ENCODE assay signal across 20 cellular contexts in the genomic region with DNA sequence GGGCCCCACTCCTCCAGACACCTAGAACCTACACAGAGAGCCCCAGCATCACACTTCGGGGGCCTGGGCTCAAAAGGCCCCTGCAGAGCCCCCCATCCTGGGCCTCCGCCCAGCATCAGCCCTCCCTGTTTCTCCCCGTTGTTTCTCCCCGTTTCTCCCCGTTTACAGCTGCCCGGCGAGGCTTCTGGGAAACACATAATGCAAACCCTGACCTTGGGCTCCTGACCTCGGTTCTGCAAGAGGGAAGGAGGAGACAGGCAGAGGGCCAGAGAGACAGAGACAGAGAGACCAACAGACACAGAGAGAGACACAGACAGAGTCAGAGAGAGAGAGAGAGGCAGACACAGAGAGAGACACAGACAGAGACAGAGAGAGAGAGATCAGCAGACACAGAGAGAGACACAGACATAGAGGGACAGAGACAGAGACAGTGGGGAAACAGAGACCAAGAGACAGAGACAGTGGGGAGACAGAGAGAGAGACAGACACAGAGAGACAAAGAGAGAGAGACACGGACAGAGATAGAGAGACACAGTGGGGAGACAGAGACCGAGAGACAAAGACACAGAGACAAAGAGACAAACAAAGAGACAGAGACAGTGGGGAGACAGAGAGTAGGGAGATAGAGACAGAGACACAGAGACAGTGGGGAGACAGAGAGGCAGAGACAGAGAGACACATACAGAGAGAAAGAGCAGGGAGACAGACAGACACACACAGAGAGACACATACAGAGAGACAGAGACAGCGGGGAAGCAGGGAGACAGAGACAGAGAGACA. TPM values are rescaled to one million over a fixed set of nuclear protein-coding genes. Genes with fewer than 3 reads are reported as not detected.
A peak's percentile ranks its signal among the peaks of the same experiment; 100 is the strongest.
DNase-seq lines count a peak whose midpoint lies in the region; ATAC-seq and TF ChIP-seq lines count a peak whose summit lies in the region.
"Had no signal": no experiment of that assay in that cellular context is flagged by ENCODE, and none has a peak within 500 bp of the region (broad histone marks: within the 10 kb centered on the region; RNA-seq: fewer than 3 reads in every experiment).

No MANE protein-coding gene starts in this region.

- no peak overlapping the region for H3K4me3 Mint-ChIP-seq in activated CD8-positive, alpha-beta T cell treated with anti-CD3 and anti-CD28 coated beads, Interleukin-2, amount 10 ng/mL, durations not matched to agents 7 days and 5 days
- no peak overlapping the region for H3K4me3 Mint-ChIP-seq in activated CD8-positive, alpha-beta T cell treated with anti-CD3 and anti-CD28 coated beads for 36 hours
- H3K4me3 Mint-ChIP-seq in activated T-helper 1 cell treated with anti-CD3 and anti-CD28 coated beads, Interleukin-12 subunit alpha, Interleukin-12 subunit beta, Interleukin-2, Interleukin-4 antibody, amounts not matched to agents 30 ng/mL and 10 ng/mL and 1 ng/mL, durations not matched to agents 14 hours and 24 hours and 36 hours, result no peak overlapping the region
- no peak overlapping the region for H3K4me3 Mint-ChIP-seq in stimulated activated effector memory CD8-positive, alpha-beta T cell treated with anti-CD3 and anti-CD28 coated beads, Interleukin-12 subunit alpha, Interleukin-12 subunit beta, amount 100 ng/mL, for 72 hours
- no peak overlapping the region for H3K4me3 Mint-ChIP-seq in CD8-positive, alpha-beta memory T cell
- no peak overlapping the region for H3K4me3 Mint-ChIP-seq in natural killer cell treated with Interleukin-12 subunit alpha and Interleukin-12 subunit beta and Interleukin-15 and Interleukin-18, amount 100 ng/mL, for 72 hours
- H3K4me3 Mint-ChIP-seq: GM23338, HFFc6 had no signal

- no peak for TF ChIP-seq CTCF in activated CD8-positive, alpha-beta T cell treated with anti-CD3 and anti-CD28 coated beads for 36 hours (IDR thresholded peaks at IDR 0.05)
- TF ChIP-seq CTCF in fibroblast of villous mesenchyme (IDR thresholded peaks at IDR 0.05; ENCODE audit: insufficient read depth, low read depth, low read length), result no peak

- no peaks in the 10 kb centered on the region for H3K27me3 ChIP-seq in CD8-positive, alpha-beta memory T cell (ENCODE audit: insufficient read depth, low read length, poor library complexity, severe bottlenecking)
- H3K27me3 ChIP-seq: Peyer's patch had no signal

- H3K9me3 ChIP-seq in CD8-positive, alpha-beta memory T cell (ENCODE audit: low read length), result no peaks in the 10 kb centered on the region
- H3K9me3 ChIP-seq: Peyer's patch had no signal

- intact Hi-C loops in activated CD8-positive, alpha-beta T cell treated with anti-CD3 and anti-CD28 coated beads for 36 hours (cut with micrococcal nuclease), result no loop called here
- intact Hi-C loops in activated T-helper 1 cell treated with anti-CD3 and anti-CD28 coated beads, Interleukin-12 subunit alpha, Interleukin-12 subunit beta, Interleukin-2, Interleukin-4 antibody, amounts not matched to agents 30 ng/mL and 10 ng/mL and 1 ng/mL, durations not matched to agents 14 hours and 24 hours and 36 hours (cut with micrococcal nuclease), result no loop called here

- H3K9me3 Mint-ChIP-seq in activated CD8-positive, alpha-beta T cell treated with anti-CD3 and anti-CD28 coated beads, Interleukin-2, amount 10 ng/mL, durations not matched to agents 7 days and 5 days (ENCODE audit: insufficient read depth), result no peaks in the 10 kb centered on the region
- no peaks in the 10 kb centered on the region for H3K9me3 Mint-ChIP-seq in activated CD8-positive, alpha-beta T cell treated with anti-CD3 and anti-CD28 coated beads for 36 hours
- H3K9me3 Mint-ChIP-seq in activated T-helper 1 cell treated with anti-CD3 and anti-CD28 coated beads, Interleukin-12 subunit alpha, Interleukin-12 subunit beta, Interleukin-2, Interleukin-4 antibody, amounts not matched to agents 30 ng/mL and 10 ng/mL and 1 ng/mL, durations not matched to agents 14 hours and 24 hours and 36 hours, result no peaks in the 10 kb centered on the region
- H3K9me3 Mint-ChIP-seq in stimulated activated effector memory CD8-positive, alpha-beta T cell treated with anti-CD3 and anti-CD28 coated beads, Interleukin-12 subunit alpha, Interleukin-12 subunit beta, amount 100 ng/mL, for 72 hours, result no peaks in the 10 kb centered on the region
- no peaks in the 10 kb centered on the region for H3K9me3 Mint-ChIP-seq in CD8-positive, alpha-beta memory T cell
- H3K9me3 Mint-ChIP-seq in natural killer cell treated with Interleukin-12 subunit alpha and Interleukin-12 subunit beta and Interleukin-15 and Interleukin-18, amount 100 ng/mL, for 72 hours, result no peaks in the 10 kb centered on the region
- H3K9me3 Mint-ChIP-seq: GM23338, HFFc6 had no signal

- ATAC-seq in activated CD8-positive, alpha-beta T cell treated with anti-CD3 and anti-CD28 coated beads, Interleukin-2, amount 10 ng/mL, durations not matched to agents 7 days and 5 days, result no peak
- no peak for ATAC-seq in activated CD8-positive, alpha-beta T cell treated with anti-CD3 and anti-CD28 coated beads for 36 hours
- ATAC-seq in stimulated activated effector memory CD8-positive, alpha-beta T cell treated with anti-CD3 and anti-CD28 coated beads, Interleukin-12 subunit alpha, Interleukin-12 subunit beta, amount 100 ng/mL, for 72 hours, result no peak
- ATAC-seq in natural killer cell treated with Interleukin-12 subunit alpha and Interleukin-12 subunit beta and Interleukin-15 and Interleukin-18, amount 100 ng/mL, for 72 hours, result no peak
- ATAC-seq in GM19023 (IDR thresholded peaks at IDR 0.05; ENCODE audit: unreplicated experiment), result no peak
- ATAC-seq: GM23338 had no signal

- H3K36me3 ChIP-seq in CD8-positive, alpha-beta memory T cell (ENCODE audit: insufficient read depth, low read length), result no peaks in the 10 kb centered on the region
- H3K36me3 ChIP-seq: Peyer's patch had no signal

- CTCF ChIA-PET in activated CD8-positive, alpha-beta T cell treated with anti-CD3 and anti-CD28 coated beads, Interleukin-2, amount 10 ng/mL, durations not matched to agents 7 days and 5 days (lab: Charles Lee), result no interaction called here
- CTCF ChIA-PET in activated CD8-positive, alpha-beta T cell treated with anti-CD3 and anti-CD28 coated beads for 36 hours (lab: Charles Lee), result no interaction called here
- CTCF ChIA-PET in CD8-positive, alpha-beta memory T cell (lab: Charles Lee), result no interaction called here

- H3K4me1 ChIP-seq in CD8-positive, alpha-beta memory T cell (ENCODE audit: insufficient read depth, low read length), result no peaks in the 10 kb centered on the region
- H3K4me1 ChIP-seq: Peyer's patch had no signal

- H3K4me1 Mint-ChIP-seq in activated CD8-positive, alpha-beta T cell treated with anti-CD3 and anti-CD28 coated beads, Interleukin-2, amount 10 ng/mL, durations not matched to agents 7 days and 5 days (ENCODE audit: low read depth), result peaks cover 7% of the 10 kb centered on the region
- H3K4me1 Mint-ChIP-seq in activated CD8-positive, alpha-beta T cell treated with anti-CD3 and anti-CD28 coated beads for 36 hours (ENCODE audit: low read depth), result no peaks in the 10 kb centered on the region
- H3K4me1 Mint-ChIP-seq in activated T-helper 1 cell treated with anti-CD3 and anti-CD28 coated beads, Interleukin-12 subunit alpha, Interleukin-12 subunit beta, Interleukin-2, Interleukin-4 antibody, amounts not matched to agents 30 ng/mL and 10 ng/mL and 1 ng/mL, durations not matched to agents 14 hours and 24 hours and 36 hours (ENCODE audit: low read depth), result no peaks in the 10 kb centered on the region
- peaks cover 13% of the 10 kb centered on the region for H3K4me1 Mint-ChIP-seq in stimulated activated effector memory CD8-positive, alpha-beta T cell treated with anti-CD3 and anti-CD28 coated beads, Interleukin-12 subunit alpha, Interleukin-12 subunit beta, amount 100 ng/mL, for 72 hours
- peaks cover 0 to 3% (median 0%) of the 10 kb centered on the region in 3 donors for H3K4me1 Mint-ChIP-seq in CD8-positive, alpha-beta memory T cell
- peaks cover 0 to 5% of the 10 kb centered on the region in 2 donors for H3K4me1 Mint-ChIP-seq in natural killer cell treated with Interleukin-12 subunit alpha and Interleukin-12 subunit beta and Interleukin-15 and Interleukin-18, amount 100 ng/mL, for 72 hours (ENCODE audit: low read depth in 2 of 2)

- H3K27me3 Mint-ChIP-seq in activated CD8-positive, alpha-beta T cell treated with anti-CD3 and anti-CD28 coated beads, Interleukin-2, amount 10 ng/mL, durations not matched to agents 7 days and 5 days (ENCODE audit: low read depth), result peaks cover 10% of the 10 kb centered on the region
- H3K27me3 Mint-ChIP-seq in activated CD8-positive, alpha-beta T cell treated with anti-CD3 and anti-CD28 coated beads for 36 hours, result no peaks in the 10 kb centered on the region
- peaks cover 6% of the 10 kb centered on the region for H3K27me3 Mint-ChIP-seq in activated T-helper 1 cell treated with anti-CD3 and anti-CD28 coated beads, Interleukin-12 subunit alpha, Interleukin-12 subunit beta, Interleukin-2, Interleukin-4 antibody, amounts not matched to agents 30 ng/mL and 10 ng/mL and 1 ng/mL, durations not matched to agents 14 hours and 24 hours and 36 hours (ENCODE audit: insufficient read depth)
- peaks cover 2 to 13% of the 10 kb centered on the region in 2 donors for H3K27me3 Mint-ChIP-seq in CD8-positive, alpha-beta memory T cell
- H3K27me3 Mint-ChIP-seq in natural killer cell treated with Interleukin-12 subunit alpha and Interleukin-12 subunit beta and Interleukin-15 and Interleukin-18, amount 100 ng/mL, for 72 hours, result peaks cover 0 to 4% of the 10 kb centered on the region in 2 donors

- no peaks in the 10 kb centered on the region for H3K36me3 Mint-ChIP-seq in activated CD8-positive, alpha-beta T cell treated with anti-CD3 and anti-CD28 coated beads, Interleukin-2, amount 10 ng/mL, durations not matched to agents 7 days and 5 days (ENCODE audit: low read depth)
- no peaks in the 10 kb centered on the region for H3K36me3 Mint-ChIP-seq in activated CD8-positive, alpha-beta T cell treated with anti-CD3 and anti-CD28 coated beads for 36 hours (ENCODE audit: low read depth)
- H3K36me3 Mint-ChIP-seq in activated T-helper 1 cell treated with anti-CD3 and anti-CD28 coated beads, Interleukin-12 subunit alpha, Interleukin-12 subunit beta, Interleukin-2, Interleukin-4 antibody, amounts not matched to agents 30 ng/mL and 10 ng/mL and 1 ng/mL, durations not matched to agents 14 hours and 24 hours and 36 hours (ENCODE audit: low read depth), result no peaks in the 10 kb centered on the region
- H3K36me3 Mint-ChIP-seq in stimulated activated effector memory CD8-positive, alpha-beta T cell treated with anti-CD3 and anti-CD28 coated beads, Interleukin-12 subunit alpha, Interleukin-12 subunit beta, amount 100 ng/mL, for 72 hours, result no peaks in the 10 kb centered on the region
- no peaks in the 10 kb centered on the region for H3K36me3 Mint-ChIP-seq in CD8-positive, alpha-beta memory T cell
- no peaks in the 10 kb centered on the region for H3K36me3 Mint-ChIP-seq in natural killer cell treated with Interleukin-12 subunit alpha and Interleukin-12 subunit beta and Interleukin-15 and Interleukin-18, amount 100 ng/mL, for 72 hours

- peak overlapping the region; percentile 60 for H3K27ac Mint-ChIP-seq in activated CD8-positive, alpha-beta T cell treated with anti-CD3 and anti-CD28 coated beads, Interleukin-2, amount 10 ng/mL, durations not matched to agents 7 days and 5 days
- H3K27ac Mint-ChIP-seq in activated CD8-positive, alpha-beta T cell treated with anti-CD3 and anti-CD28 coated beads for 36 hours, result no peak overlapping the region
- peak overlapping the region; percentile 5 for H3K27ac Mint-ChIP-seq in activated T-helper 1 cell treated with anti-CD3 and anti-CD28 coated beads, Interleukin-12 subunit alpha, Interleukin-12 subunit beta, Interleukin-2, Interleukin-4 antibody, amounts not matched to agents 30 ng/mL and 10 ng/mL and 1 ng/mL, durations not matched to agents 14 hours and 24 hours and 36 hours
- peak overlapping the region; percentile 4 for H3K27ac Mint-ChIP-seq in stimulated activated effector memory CD8-positive, alpha-beta T cell treated with anti-CD3 and anti-CD28 coated beads, Interleukin-12 subunit alpha, Interleukin-12 subunit beta, amount 100 ng/mL, for 72 hours
- peak overlapping the region in 3 of 8 donors; percentile 13 to 29 (median 18) for H3K27ac Mint-ChIP-seq in CD8-positive, alpha-beta memory T cell
- no peak overlapping the region for H3K27ac Mint-ChIP-seq in natural killer cell treated with Interleukin-12 subunit alpha and Interleukin-12 subunit beta and Interleukin-15 and Interleukin-18, amount 100 ng/mL, for 72 hours
- H3K27ac Mint-ChIP-seq: GM23338, HFFc6 had no signal

- POLR2A ChIA-PET in activated CD8-positive, alpha-beta T cell treated with anti-CD3 and anti-CD28 coated beads, Interleukin-2, amount 10 ng/mL, durations not matched to agents 7 days and 5 days (lab: Charles Lee), result no interaction called here
- POLR2A ChIA-PET in activated CD8-positive, alpha-beta T cell treated with anti-CD3 and anti-CD28 coated beads for 36 hours (lab: Charles Lee), result no interaction called here
- POLR2A ChIA-PET in CD8-positive, alpha-beta memory T cell (lab: Charles Lee), result no interaction called here

- no peak overlapping the region for H3K27ac ChIP-seq in CD8-positive, alpha-beta memory T cell (ENCODE audit: low read depth, low read length)
- H3K27ac ChIP-seq: C4-2B, Peyer's patch had no signal

- no peak for DNase-seq in activated CD8-positive, alpha-beta T cell treated with anti-CD3 and anti-CD28 coated beads, Interleukin-2, amount 10 ng/mL, durations not matched to agents 7 days and 5 days
- no peak for DNase-seq in activated CD8-positive, alpha-beta T cell treated with anti-CD3 and anti-CD28 coated beads for 36 hours
- DNase-seq in activated T-helper 1 cell treated with anti-CD3 and anti-CD28 coated beads, Interleukin-12 subunit alpha, Interleukin-12 subunit beta, Interleukin-2, Interleukin-4 antibody, amounts not matched to agents 30 ng/mL and 10 ng/mL and 1 ng/mL, durations not matched to agents 14 hours and 24 hours and 36 hours (ENCODE audit: low spot score), result no peak
- DNase-seq in fibroblast of villous mesenchyme (ENCODE audit: low read depth), result peak; percentile 9
- DNase-seq in stimulated activated effector memory CD8-positive, alpha-beta T cell treated with anti-CD3 and anti-CD28 coated beads, Interleukin-12 subunit alpha, Interleukin-12 subunit beta, amount 100 ng/mL, for 72 hours (ENCODE audit: low spot score in 2 of 2), result no peak
- no peak for DNase-seq in CD8-positive, alpha-beta memory T cell
- no peak for DNase-seq in natural killer cell treated with Interleukin-12 subunit alpha and Interleukin-12 subunit beta and Interleukin-15 and Interleukin-18, amount 100 ng/mL, for 72 hours (ENCODE audit: low spot score)
- DNase-seq: DND-41, GDM1, HFFc6, MM.1S, NCI-H1105 treated with DMSO at 0.1 percent for 48 hours, NCI-H187 treated with DMSO at 0.1 percent for 48 hours, NCI-H2171, NCI-H510A, Peyer's patch, Right ventricle myocardium superior had no signal

- H3K4me3 ChIP-seq in fibroblast of villous mesenchyme (ENCODE audit: low read depth, low read length), result no peak overlapping the region
- no peak overlapping the region for H3K4me3 ChIP-seq in CD8-positive, alpha-beta memory T cell (ENCODE audit: low read length)
- H3K4me3 ChIP-seq: GM23338, Peyer's patch had no signal

RNA-seq across cellular contexts. Expression of a gene that starts 12.5 kb away (rescaled TPM):
- not detected for total RNA-seq in activated CD8-positive, alpha-beta T cell treated with anti-CD3 and anti-CD28 coated beads, Interleukin-2, amount 10 ng/mL, durations not matched to agents 7 days and 5 days
- under 1 TPM in 1 of 2 experiments, not detected in 1; 0.09 TPM for total RNA-seq in activated CD8-positive, alpha-beta T cell treated with anti-CD3 and anti-CD28 coated beads for 36 hours
- total RNA-seq in activated T-helper 1 cell treated with anti-CD3 and anti-CD28 coated beads, Interleukin-12 subunit alpha, Interleukin-12 subunit beta, Interleukin-2, Interleukin-4 antibody, amounts not matched to agents 30 ng/mL and 10 ng/mL and 1 ng/mL, durations not matched to agents 14 hours and 24 hours and 36 hours, result not detected in 2 replicates
- total RNA-seq in fibroblast of villous mesenchyme, result not detected in 2 replicates
- not detected for total RNA-seq in CD8-positive, alpha-beta memory T cell
- not detected for polyA plus RNA-seq in CD8-positive, alpha-beta memory T cell
- not detected for total RNA-seq in natural killer cell treated with Interleukin-12 subunit alpha and Interleukin-12 subunit beta and Interleukin-15 and Interleukin-18, amount 100 ng/mL, for 72 hours
- total RNA-seq: HFFc6 had no signal

RNA-seq across cellular contexts. Expression of a gene that starts 20.1 kb away (rescaled TPM):
- not detected for total RNA-seq in activated CD8-positive, alpha-beta T cell treated with anti-CD3 and anti-CD28 coated beads, Interleukin-2, amount 10 ng/mL, durations not matched to agents 7 days and 5 days
- total RNA-seq in activated CD8-positive, alpha-beta T cell treated with anti-CD3 and anti-CD28 coated beads for 36 hours, result not detected
- 0.17 TPM in 1 of 2 replicates, not detected in the other for total RNA-seq in activated T-helper 1 cell treated with anti-CD3 and anti-CD28 coated beads, Interleukin-12 subunit alpha, Interleukin-12 subunit beta, Interleukin-2, Interleukin-4 antibody, amounts not matched to agents 30 ng/mL and 10 ng/mL and 1 ng/mL, durations not matched to agents 14 hours and 24 hours and 36 hours
- not detected in 2 replicates for total RNA-seq in fibroblast of villous mesenchyme
- total RNA-seq in CD8-positive, alpha-beta memory T cell, result not detected
- polyA plus RNA-seq in CD8-positive, alpha-beta memory T cell, result not detected
- total RNA-seq in natural killer cell treated with Interleukin-12 subunit alpha and Interleukin-12 subunit beta and Interleukin-15 and Interleukin-18, amount 100 ng/mL, for 72 hours, result not detected
- total RNA-seq: HFFc6, Peyer's patch, Right ventricle myocardium superior had no signal

RNA-seq across cellular contexts. Expression of a gene that starts 26.5 kb away (rescaled TPM):
- total RNA-seq in activated CD8-positive, alpha-beta T cell treated with anti-CD3 and anti-CD28 coated beads, Interleukin-2, amount 10 ng/mL, durations not matched to agents 7 days and 5 days, result 10 to 100 TPM; 69.9 to 75.5 TPM
- total RNA-seq in activated CD8-positive, alpha-beta T cell treated with anti-CD3 and anti-CD28 coated beads for 36 hours, result 100 to 1,000 TPM; 106 to 115 TPM
- total RNA-seq in activated T-helper 1 cell treated with anti-CD3 and anti-CD28 coated beads, Interleukin-12 subunit alpha, Interleukin-12 subunit beta, Interleukin-2, Interleukin-4 antibody, amounts not matched to agents 30 ng/mL and 10 ng/mL and 1 ng/mL, durations not matched to agents 14 hours and 24 hours and 36 hours, result 133 and 138 TPM in 2 replicates
- 2.3 and 7.8 TPM in 2 replicates for total RNA-seq in fibroblast of villous mesenchyme
- 10 to 100 TPM; 67.0 to 70.0 TPM for total RNA-seq in CD8-positive, alpha-beta memory T cell
- polyA plus RNA-seq in CD8-positive, alpha-beta memory T cell, result 74.9 TPM
- total RNA-seq in natural killer cell treated with Interleukin-12 subunit alpha and Interleukin-12 subunit beta and Interleukin-15 and Interleukin-18, amount 100 ng/mL, for 72 hours, result 100 to 1,000 TPM; 202 to 211 TPM

RNA-seq across cellular contexts. Expression of a gene that starts 58.5 kb away (rescaled TPM):
- 10 to 100 TPM; 53.5 to 59.0 TPM for total RNA-seq in activated CD8-positive, alpha-beta T cell treated with anti-CD3 and anti-CD28 coated beads, Interleukin-2, amount 10 ng/mL, durations not matched to agents 7 days and 5 days
- total RNA-seq in activated CD8-positive, alpha-beta T cell treated with anti-CD3 and anti-CD28 coated beads for 36 hours, result 10 to 100 TPM; 54.1 to 57.5 TPM
- total RNA-seq in activated T-helper 1 cell treated with anti-CD3 and anti-CD28 coated beads, Interleukin-12 subunit alpha, Interleukin-12 subunit beta, Interleukin-2, Interleukin-4 antibody, amounts not matched to agents 30 ng/mL and 10 ng/mL and 1 ng/mL, durations not matched to agents 14 hours and 24 hours and 36 hours, result 57.6 and 65.0 TPM in 2 replicates
- 56.7 and 66.9 TPM in 2 replicates for total RNA-seq in fibroblast of villous mesenchyme
- 10 to 100 TPM; 67.9 to 68.1 TPM for total RNA-seq in CD8-positive, alpha-beta memory T cell
- polyA plus RNA-seq in CD8-positive, alpha-beta memory T cell, result 39.9 TPM
- 10 to 100 TPM; 53.3 to 58.2 TPM for total RNA-seq in natural killer cell treated with Interleukin-12 subunit alpha and Interleukin-12 subunit beta and Interleukin-15 and Interleukin-18, amount 100 ng/mL, for 72 hours

RNA-seq across cellular contexts. Expression of a gene that starts 58.5 kb away (rescaled TPM):
- total RNA-seq in activated CD8-positive, alpha-beta T cell treated with anti-CD3 and anti-CD28 coated beads, Interleukin-2, amount 10 ng/mL, durations not matched to agents 7 days and 5 days, result 10 to 100 TPM; 61.4 to 62.6 TPM
- total RNA-seq in activated CD8-positive, alpha-beta T cell treated with anti-CD3 and anti-CD28 coated beads for 36 hours, result 10 to 100 TPM; 58.0 to 60.1 TPM
- total RNA-seq in activated T-helper 1 cell treated with anti-CD3 and anti-CD28 coated beads, Interleukin-12 subunit alpha, Interleukin-12 subunit beta, Interleukin-2, Interleukin-4 antibody, amounts not matched to agents 30 ng/mL and 10 ng/mL and 1 ng/mL, durations not matched to agents 14 hours and 24 hours and 36 hours, result 69.6 and 76.3 TPM in 2 replicates
- total RNA-seq in fibroblast of villous mesenchyme, result 21.2 and 27.1 TPM in 2 replicates
- 10 to 100 TPM; 82.2 to 83.2 TPM for total RNA-seq in CD8-positive, alpha-beta memory T cell
- 90.8 TPM for polyA plus RNA-seq in CD8-positive, alpha-beta memory T cell
- total RNA-seq in natural killer cell treated with Interleukin-12 subunit alpha and Interleukin-12 subunit beta and Interleukin-15 and Interleukin-18, amount 100 ng/mL, for 72 hours, result 10 to 100 TPM; 38.1 to 73.2 TPM

Comparison
In these comparisons a context has a peak if more than half of its experiments do, and no peak if none do; other contexts are left out.
1. H3K27ac Mint-ChIP-seq: peak in activated CD8-positive, alpha-beta T cell treated with anti-CD3 and anti-CD28 coated beads, Interleukin-2, amount 10 ng/mL, durations not matched to agents 7 days and 5 days (single experiment), activated T-helper 1 cell treated with anti-CD3 and anti-CD28 coated beads, Interleukin-12 subunit alpha, Interleukin-12 subunit beta, Interleukin-2, Interleukin-4 antibody, amounts not matched to agents 30 ng/mL and 10 ng/mL and 1 ng/mL, durations not matched to agents 14 hours and 24 hours and 36 hours (single experiment) and stimulated activated effector memory CD8-positive, alpha-beta T cell treated with anti-CD3 and anti-CD28 coated beads, Interleukin-12 subunit alpha, Interleukin-12 subunit beta, amount 100 ng/mL, for 72 hours (single experiment); none in activated CD8-positive, alpha-beta T cell treated with anti-CD3 and anti-CD28 coated beads for 36 hours (single experiment) and natural killer cell treated with Interleukin-12 subunit alpha and Interleukin-12 subunit beta and Interleukin-15 and Interleukin-18, amount 100 ng/mL, for 72 hours (0 of 2).